8 cellular contexts compared by ENCODE assay signal in the genomic region with DNA sequence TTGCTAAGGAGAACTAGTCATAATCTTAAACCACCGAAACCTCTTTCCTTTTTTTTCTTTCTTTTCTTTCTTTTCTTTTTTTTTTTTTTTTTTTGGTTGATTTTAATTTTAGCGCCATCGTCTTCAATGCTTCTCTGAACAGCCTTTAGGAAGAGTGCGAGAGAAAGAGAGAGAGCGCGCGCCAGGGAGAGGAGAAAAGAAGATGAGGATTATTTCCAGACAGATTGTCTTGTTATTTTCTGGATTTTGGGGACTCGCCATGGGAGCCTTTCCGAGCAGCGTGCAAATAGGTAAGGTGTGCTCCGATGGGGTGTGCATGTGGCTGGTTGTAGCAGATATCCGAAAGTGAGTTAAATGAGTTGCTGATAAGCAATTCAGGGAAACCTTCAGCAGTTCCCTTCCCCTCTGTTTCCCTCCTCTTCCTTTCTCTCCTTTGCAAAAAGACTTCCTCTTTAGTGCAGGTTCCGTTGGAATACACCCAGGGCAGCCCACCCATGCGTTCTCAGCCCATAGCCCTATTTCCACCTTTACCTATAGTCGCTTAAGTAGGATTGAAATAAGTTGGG. TPM values are rescaled to one million over a fixed set of nuclear protein-coding genes. Genes with fewer than 3 reads are reported as not detected.
A peak's percentile ranks its signal among the peaks of the same experiment; 100 is the strongest.
DNase-seq lines count a peak whose midpoint lies in the region; ATAC-seq and TF ChIP-seq lines count a peak whose summit lies in the region.

No MANE protein-coding gene starts in this region.

- no peak overlapping the region for H2BK12ac ChIP-seq in trophoblast cell (ENCODE audit: low read length)

- H3K79me2 ChIP-seq in trophoblast cell (ENCODE audit: control insufficient read depth, insufficient read depth, low read length, poor library complexity), result no peaks in the 10 kb centered on the region

- peaks cover 19% of the 10 kb centered on the region for H3K27me3 ChIP-seq in trophoblast cell (ENCODE audit: insufficient read depth, low read length)

- no peak overlapping the region for H2AK5ac ChIP-seq in trophoblast cell (ENCODE audit: low read length)

- H3K9ac ChIP-seq in SK-N-MC (ENCODE audit: insufficient read length), result peak overlapping the region; percentile 43
- H3K9ac ChIP-seq in trophoblast cell (ENCODE audit: low read length), result no peak overlapping the region

- no peaks in the 10 kb centered on the region for H3K9me3 ChIP-seq in SK-N-MC (ENCODE audit: low read depth, low read length)
- H3K9me3 ChIP-seq in trophoblast cell (ENCODE audit: insufficient read depth, low read depth, low read length), result no peaks in the 10 kb centered on the region

- no peak overlapping the region for H2BK5ac ChIP-seq in trophoblast cell (ENCODE audit: low read depth, low read length, poor library complexity)

- H3K4me2 ChIP-seq in trophoblast cell (ENCODE audit: low read length), result peak overlapping the region; percentile 60

- H3K4ac ChIP-seq in trophoblast cell (ENCODE audit: low read depth, low read length), result no peak overlapping the region

- H3K4me1 ChIP-seq in trophoblast cell (ENCODE audit: control insufficient read depth in 1 of 2, insufficient read depth in 2 of 2, low read length in 2 of 2), result peaks cover 7% of the 10 kb centered on the region in 2 experiments

- no peak overlapping the region for H3K23ac ChIP-seq in trophoblast cell (ENCODE audit: low read length)

- H3K27ac ChIP-seq in SK-N-MC, result no peak overlapping the region
- H3K27ac ChIP-seq in trophoblast cell (ENCODE audit: low read depth, low read length), result no peak overlapping the region

- no peak overlapping the region for H3K18ac ChIP-seq in trophoblast cell (ENCODE audit: low read length)

- no peak overlapping the region for H4K8ac ChIP-seq in trophoblast cell (ENCODE audit: low read depth, low read length)

- no peak overlapping the region for H3K14ac ChIP-seq in trophoblast cell (ENCODE audit: low read length)

- H2AFZ ChIP-seq in trophoblast cell (ENCODE audit: insufficient read depth, low read length, poor library complexity), result no peak overlapping the region

- H2BK120ac ChIP-seq in trophoblast cell (ENCODE audit: insufficient read depth, low read length, poor library complexity), result no peak overlapping the region

- no CpG with 5 or more reads among the region's 15 CpGs for WGBS in trophoblast cell (ENCODE audit: extremely low coverage, insufficient coverage, insufficient read length)

- H3K79me1 ChIP-seq in trophoblast cell (ENCODE audit: low read length), result no peaks in the 10 kb centered on the region

- DNase-seq in ELR (ENCODE audit: low read depth), result peak; percentile 0
- no peak for DNase-seq in SK-N-MC (ENCODE audit: low read depth, low spot score)
- no peak for DNase-seq in fibroblast of mammary gland (ENCODE audit: low read depth)
- DNase-seq in trophoblast cell, result no peak
- DNase-seq in T-helper 2 cell, result no peak
- no peak for DNase-seq in stimulated activated naive CD4-positive, alpha-beta T cell treated with Interleukin-2 at 50 U/mL for 16 hours (lab: John Stamatoyannopoulos, UW)
- DNase-seq in OCI-M2 (lab: John Stamatoyannopoulos, UW; ENCODE audit: unreplicated experiment), result no peak

- H4K91ac ChIP-seq in trophoblast cell (ENCODE audit: low read depth, low read length), result no peak overlapping the region

- no peak for ATAC-seq in HG03442 (IDR thresholded peaks at IDR 0.05; ENCODE audit: unreplicated experiment)

- no peak for TF ChIP-seq CTCF in fibroblast of mammary gland (conservative IDR thresholded peaks at IDR 0.05; ENCODE audit: control insufficient read depth, insufficient read depth, low read depth, low read length)

- H3K4me3 ChIP-seq in SK-N-MC, result peak overlapping the region; percentile 84
- H3K4me3 ChIP-seq in fibroblast of mammary gland (ENCODE audit: control insufficient read depth, low read depth, low read length), result peak overlapping the region; percentile 16
- no peak overlapping the region for H3K4me3 ChIP-seq in trophoblast cell (ENCODE audit: low read depth, low read length)

- no peak overlapping the region for H4K12ac ChIP-seq in trophoblast cell (ENCODE audit: low read depth, low read length)

- H3K36me3 ChIP-seq in SK-N-MC (ENCODE audit: insufficient read depth, low read length), result no peaks in the 10 kb centered on the region
- H3K36me3 ChIP-seq in trophoblast cell (ENCODE audit: control insufficient read depth in 1 of 2, insufficient read depth in 2 of 2, low read length in 2 of 2), result no peaks in the 10 kb centered on the region

RNA-seq across cellular contexts. Expression of a gene that starts 1.0 kb away (rescaled TPM):
- polyA plus RNA-seq in trophoblast cell (2013), result not detected in 2 replicates
